ENCODE assay signal across 15 cellular contexts in the genomic region with DNA sequence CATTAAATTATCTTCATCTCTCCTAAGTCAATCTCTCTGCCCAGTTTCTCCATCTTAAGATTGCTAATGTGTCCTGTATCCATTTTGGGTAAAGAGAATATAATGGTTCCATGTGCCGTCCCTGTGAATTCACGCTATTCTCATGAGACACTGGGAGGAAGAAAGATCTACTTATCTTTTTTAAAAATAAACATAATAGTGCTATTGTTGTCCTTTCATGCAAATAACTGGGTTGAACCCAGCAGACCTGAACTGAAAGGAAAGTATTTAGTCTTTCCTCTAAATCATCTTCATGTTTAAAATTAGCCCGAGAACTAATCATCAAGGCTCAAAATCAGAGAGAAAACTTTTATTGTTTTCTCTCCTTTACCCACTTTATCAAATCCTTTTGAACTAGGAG.
DNase-seq lines count a peak whose midpoint lies in the region; ATAC-seq lines count a peak whose summit lies in the region.
"Had no signal": no experiment of that assay in that cellular context is flagged by ENCODE, and none has a peak within 500 bp of the region (broad histone marks: within the 10 kb centered on the region; RNA-seq: fewer than 3 reads in every experiment).

No MANE protein-coding gene starts in this region.

- H3K4me1 ChIP-seq in effector memory CD4-positive, alpha-beta T cell (ENCODE audit: control insufficient read depth, insufficient read depth, low read length, poor library complexity, severe bottlenecking): peaks cover 69% of the 10 kb centered on the region
- H3K4me1 ChIP-seq: ascending aorta, parathyroid adenoma had no signal

- no peaks in the 10 kb centered on the region for H3K27me3 ChIP-seq in effector memory CD4-positive, alpha-beta T cell (replicated peaks; ENCODE audit: control insufficient read depth, insufficient read depth, low read length, poor library complexity, severe bottlenecking)
- H3K27me3 ChIP-seq: ascending aorta had no signal

- peaks cover 90% of the 10 kb centered on the region for H3K4me1 Mint-ChIP-seq in T-helper 2 cell treated with Interferon-gamma antibody and Interleukin-4, amounts not matched to agents 5 μg/mL and 100 μg/mL, for 36 hours (ENCODE audit: low read depth)

- peak overlapping the region; percentile 51 for H3K27ac ChIP-seq in effector memory CD4-positive, alpha-beta T cell (ENCODE audit: insufficient read depth, low read length, poor library complexity, severe bottlenecking)
- H3K27ac ChIP-seq: ascending aorta, parathyroid adenoma had no signal

- peak; percentile 0 for DNase-seq in T-helper 2 cell treated with Interferon-gamma antibody and Interleukin-4, amounts not matched to agents 5 μg/mL and 100 μg/mL, for 36 hours (ENCODE audit: low spot score)
- DNase-seq in T-helper 2 cell (no peak), NCI-H526 (lab: John Stamatoyannopoulos, UW) (peak; percentile 86 to 90), NCI-H1930 (lab: John Stamatoyannopoulos, UW) (no peak), NCI-H2029 (lab: John Stamatoyannopoulos, UW) (no peak)
- no peak for DNase-seq in effector memory CD4-positive, alpha-beta T cell
- DNase-seq in stimulated activated CD4-positive, alpha-beta T cell treated with anti-CD3 and anti-CD28 coated beads, Interleukin-12 subunit alpha, Interleukin-12 subunit beta, amount 100 ng/mL, for 4 hours: no peak
- DNase-seq: dermis blood vessel endothelial cell; Kasumi-1; midbrain; NCI-H2107; stimulated activated CD4-positive, alpha-beta T cell treated with anti-CD3 and anti-CD28 coated beads, Interleukin-15, amount 100 ng/mL, for 24 hours had no signal

- H3K9me3 ChIP-seq in effector memory CD4-positive, alpha-beta T cell (ENCODE audit: control insufficient read depth, low read length): no peaks in the 10 kb centered on the region
- H3K9me3 ChIP-seq: ascending aorta had no signal

- peak overlapping the region; percentile 87 for H3K4me3 Mint-ChIP-seq in T-helper 2 cell treated with Interferon-gamma antibody and Interleukin-4, amounts not matched to agents 5 μg/mL and 100 μg/mL, for 36 hours

- peaks cover 88% of the 10 kb centered on the region for H3K36me3 Mint-ChIP-seq in T-helper 2 cell treated with Interferon-gamma antibody and Interleukin-4, amounts not matched to agents 5 μg/mL and 100 μg/mL, for 36 hours (ENCODE audit: low read depth)

- H3K27me3 Mint-ChIP-seq in T-helper 2 cell treated with Interferon-gamma antibody and Interleukin-4, amounts not matched to agents 5 μg/mL and 100 μg/mL, for 36 hours (ENCODE audit: low read depth): no peaks in the 10 kb centered on the region

- H3K4me3 ChIP-seq in effector memory CD4-positive, alpha-beta T cell (ENCODE audit: insufficient read depth, low read depth, low read length, poor library complexity, severe bottlenecking): no peak overlapping the region
- H3K4me3 ChIP-seq: ascending aorta had no signal

- ATAC-seq in GM19395 (IDR thresholded peaks at IDR 0.05; ENCODE audit: unreplicated experiment): peak; percentile 30

- H3K27ac Mint-ChIP-seq in T-helper 2 cell treated with Interferon-gamma antibody and Interleukin-4, amounts not matched to agents 5 μg/mL and 100 μg/mL, for 36 hours: peak overlapping the region; percentile 99

- H3K36me3 ChIP-seq in effector memory CD4-positive, alpha-beta T cell (ENCODE audit: control insufficient read depth, insufficient read depth, low read length): peaks cover 28% of the 10 kb centered on the region
- H3K36me3 ChIP-seq: ascending aorta had no signal

- H3K9me3 Mint-ChIP-seq in T-helper 2 cell treated with Interferon-gamma antibody and Interleukin-4, amounts not matched to agents 5 μg/mL and 100 μg/mL, for 36 hours: no peaks in the 10 kb centered on the region

Comparison
In these comparisons a context has a peak if more than half of its experiments do, and no peak if none do; other contexts are left out.
1. DNase-seq: peak in T-helper 2 cell treated with Interferon-gamma antibody and Interleukin-4, amounts not matched to agents 5 μg/mL and 100 μg/mL, for 36 hours (single experiment) and NCI-H526 (2 of 2); none in T-helper 2 cell (0 of 5), effector memory CD4-positive, alpha-beta T cell (0 of 3), stimulated activated CD4-positive, alpha-beta T cell treated with anti-CD3 and anti-CD28 coated beads, Interleukin-12 subunit alpha, Interleukin-12 subunit beta, amount 100 ng/mL, for 4 hours (single experiment), NCI-H1930 (0 of 2) and NCI-H2029 (single experiment).